ENCODE assay signal across 16 cellular contexts in genomic region chr7:151206914-151207313, GRCh38. TPM values are rescaled to one million over a fixed set of nuclear protein-coding genes. Genes with fewer than 3 reads are reported as not detected.
DNase-seq lines count a peak whose midpoint lies in the region; ATAC-seq and TF ChIP-seq lines count a peak whose summit lies in the region.
"Had no signal": no experiment of that assay in that cellular context is flagged by ENCODE, and none has a peak within 500 bp of the region (broad histone marks: within the 10 kb centered on the region; RNA-seq: fewer than 3 reads in every experiment).

No MANE protein-coding gene starts in this region.

- ATAC-seq in omental fat pad (ENCODE audit: low FRiP score): no peak
- ATAC-seq: right cardiac atrium; stimulated activated memory B cell treated with anti-CD40 and anti-IgM and Interleukin-4, amounts not matched to agents 10 μg/mL and 1 μg/mL and 100 μg/mL, for 72 hours had no signal

- DNase-seq in activated naive CD8-positive, alpha-beta T cell treated with anti-CD3 and anti-CD28 coated beads for 36 hours: no peak
- peak; percentile 64 for DNase-seq in NCI-H82 treated with DMSO at 0.1 percent for 48 hours (lab: John Stamatoyannopoulos, UW; ENCODE audit: unreplicated experiment)
- peak; percentile 82 for DNase-seq in central memory CD4-positive, alpha-beta T cell
- no peak for DNase-seq in medulla oblongata (ENCODE audit: extremely low spot score)
- DNase-seq in kidney tubule cell (ENCODE audit: low spot score): no peak
- no peak for DNase-seq in omental fat pad (ENCODE audit: low spot score)
- no peak for DNase-seq in HPDE6-E6E7 (ENCODE audit: extremely low spot score)
- DNase-seq: NCI-H1436; NCI-H526 treated with DMSO at 0.1 percent for 48 hours; right cardiac atrium; stimulated activated CD4-positive, alpha-beta T cell treated with anti-CD3 and anti-CD28 coated beads, Interleukin-4, amount 100 ng/mL, for 24 hours had no signal

- H3K4me3 Mint-ChIP-seq in activated naive CD8-positive, alpha-beta T cell: peak overlapping the region; percentile 66
- no peak overlapping the region for H3K4me3 Mint-ChIP-seq in activated naive CD8-positive, alpha-beta T cell treated with anti-CD3 and anti-CD28 coated beads for 36 hours
- H3K4me3 Mint-ChIP-seq: stimulated activated memory B cell treated with anti-CD40 and anti-IgM and Interleukin-4, amounts not matched to agents 10 μg/mL and 1 μg/mL and 100 μg/mL, for 72 hours had no signal

- H3K27ac Mint-ChIP-seq in activated naive CD8-positive, alpha-beta T cell: no peak overlapping the region
- no peak overlapping the region for H3K27ac Mint-ChIP-seq in activated naive CD8-positive, alpha-beta T cell treated with anti-CD3 and anti-CD28 coated beads for 36 hours
- H3K27ac Mint-ChIP-seq: stimulated activated memory B cell treated with anti-CD40 and anti-IgM and Interleukin-4, amounts not matched to agents 10 μg/mL and 1 μg/mL and 100 μg/mL, for 72 hours had no signal

- peaks cover 24% of the 10 kb centered on the region for H3K4me1 Mint-ChIP-seq in activated naive CD8-positive, alpha-beta T cell (ENCODE audit: low read depth)
- H3K4me1 Mint-ChIP-seq in activated naive CD8-positive, alpha-beta T cell treated with anti-CD3 and anti-CD28 coated beads for 36 hours: peaks cover 15% of the 10 kb centered on the region

- H3K27me3 Mint-ChIP-seq in activated naive CD8-positive, alpha-beta T cell: no peaks in the 10 kb centered on the region
- peaks cover 11% of the 10 kb centered on the region for H3K27me3 Mint-ChIP-seq in activated naive CD8-positive, alpha-beta T cell treated with anti-CD3 and anti-CD28 coated beads for 36 hours

- no peaks in the 10 kb centered on the region for H3K9me3 Mint-ChIP-seq in activated naive CD8-positive, alpha-beta T cell (ENCODE audit: low read depth)
- no peaks in the 10 kb centered on the region for H3K9me3 Mint-ChIP-seq in activated naive CD8-positive, alpha-beta T cell treated with anti-CD3 and anti-CD28 coated beads for 36 hours
- H3K9me3 Mint-ChIP-seq: stimulated activated memory B cell treated with anti-CD40 and anti-IgM and Interleukin-4, amounts not matched to agents 10 μg/mL and 1 μg/mL and 100 μg/mL, for 72 hours had no signal

- TF ChIP-seq CTCF in omental fat pad (IDR thresholded peaks at IDR 0.05): no peak

- H3K36me3 Mint-ChIP-seq in activated naive CD8-positive, alpha-beta T cell: no peaks in the 10 kb centered on the region
- H3K36me3 Mint-ChIP-seq in activated naive CD8-positive, alpha-beta T cell treated with anti-CD3 and anti-CD28 coated beads for 36 hours: no peaks in the 10 kb centered on the region

RNA-seq across cellular contexts. Expression of gene H2BK1, which starts 3.4 kb away (rescaled TPM):
- not detected for total RNA-seq in activated naive CD8-positive, alpha-beta T cell treated with anti-CD3 and anti-CD28 coated beads for 36 hours
- total RNA-seq in omental fat pad: not detected
- total RNA-seq: kidney epithelial cell, myocyte, right cardiac atrium, vagina had no signal

RNA-seq across cellular contexts. Expression of gene ASB10, which starts 19.9 kb away (rescaled TPM):
- not detected for total RNA-seq in activated naive CD8-positive, alpha-beta T cell treated with anti-CD3 and anti-CD28 coated beads for 36 hours
- total RNA-seq in omental fat pad: not detected
- total RNA-seq: kidney epithelial cell, vagina had no signal

RNA-seq across cellular contexts. Expression of gene ABCF2, which starts 20.1 kb away (rescaled TPM):
- 10 to 100 TPM; 85.2 to 87.5 TPM for total RNA-seq in activated naive CD8-positive, alpha-beta T cell treated with anti-CD3 and anti-CD28 coated beads for 36 hours
- total RNA-seq in omental fat pad: 10 to 100 TPM; 28.5 to 93.4 (median 44.7) TPM

RNA-seq across cellular contexts. Expression of gene CHPF2, which starts 25.4 kb away (rescaled TPM):
- 10 to 100 TPM; 24.5 to 25.1 TPM for total RNA-seq in activated naive CD8-positive, alpha-beta T cell treated with anti-CD3 and anti-CD28 coated beads for 36 hours
- total RNA-seq in omental fat pad: 10 to 100 TPM; 22.3 to 44.9 (median 34.0) TPM

RNA-seq across cellular contexts. Expression of gene GBX1, which starts 39.4 kb away (rescaled TPM):
- not detected for total RNA-seq in activated naive CD8-positive, alpha-beta T cell treated with anti-CD3 and anti-CD28 coated beads for 36 hours
- total RNA-seq in omental fat pad: not detected
- total RNA-seq: kidney epithelial cell, myocyte, vagina had no signal

Comparison
In these comparisons a context has a peak if more than half of its experiments do, and no peak if none do; other contexts are left out.
1. DNase-seq: peak in NCI-H82 treated with DMSO at 0.1 percent for 48 hours (single experiment) and central memory CD4-positive, alpha-beta T cell (single experiment); none in activated naive CD8-positive, alpha-beta T cell treated with anti-CD3 and anti-CD28 coated beads for 36 hours (single experiment), medulla oblongata (single experiment), kidney tubule cell (single experiment), omental fat pad (single experiment) and HPDE6-E6E7 (single experiment).